Comparison of ENCODE assay signal across 28 cellular contexts in genomic region chr1:212453156-212453857, GRCh38. TPM values are rescaled to one million over a fixed set of nuclear protein-coding genes. Genes with fewer than 3 reads are reported as not detected.
A peak's percentile ranks its signal among the peaks of the same experiment; 100 is the strongest.
DNase-seq lines count a peak whose midpoint lies in the region; ATAC-seq and TF ChIP-seq lines count a peak whose summit lies in the region.
"Had no signal": no experiment of that assay in that cellular context is flagged by ENCODE, and none has a peak within 500 bp of the region (broad histone marks: within the 10 kb centered on the region; RNA-seq: fewer than 3 reads in every experiment).

No MANE protein-coding gene starts in this region.

- no peak overlapping the region for H2AFZ ChIP-seq in neural progenitor cell (replicated peaks)

- no peaks in the 10 kb centered on the region for H3K36me3 Mint-ChIP-seq in neural progenitor cell
- H3K36me3 Mint-ChIP-seq: stimulated activated memory B cell treated with anti-CD40 and anti-IgM and Interleukin-4, amounts not matched to agents 10 μg/mL and 1 μg/mL and 100 μg/mL, for 72 hours had no signal

- TF ChIP-seq CTCF in heart left ventricle (IDR thresholded peaks at IDR 0.05) (no peak), BE2C (IDR thresholded peaks at IDR 0.05; ENCODE audit: low read depth, low read length) (no peak), neural progenitor cell (IDR thresholded peaks at IDR 0.05) (no peak)

- H3K79me2 ChIP-seq in neural progenitor cell (ENCODE audit: low read depth): no peaks in the 10 kb centered on the region

- peaks cover 11% of the 10 kb centered on the region for H3K27me3 Mint-ChIP-seq in neural progenitor cell (ENCODE audit: insufficient read depth, low read depth)
- H3K27me3 Mint-ChIP-seq: activated CD8-positive, alpha-beta T cell treated with anti-CD3 and anti-CD28 coated beads for 36 hours; stimulated activated memory B cell treated with anti-CD40 and anti-IgM and Interleukin-4, amounts not matched to agents 10 μg/mL and 1 μg/mL and 100 μg/mL, for 72 hours had no signal

- peak in 2 of 4 donors; percentile 2 to 3 for ATAC-seq in heart left ventricle
- no peak for ATAC-seq in Right ventricle myocardium inferior
- ATAC-seq in left ventricle myocardium superior: peak; percentile 22
- peak; percentile 3 for ATAC-seq in sciatic nerve
- no peak for ATAC-seq in GM21515 (IDR thresholded peaks at IDR 0.05; ENCODE audit: unreplicated experiment)
- ATAC-seq: activated CD4-positive, CD25-positive, alpha-beta regulatory T cell treated with anti-CD3 and anti-CD28 coated beads, Interleukin-2, amount 50 U/mL, for 24 hours; activated CD8-positive, alpha-beta T cell treated with anti-CD3 and anti-CD28 coated beads for 36 hours; lower lobe of right lung; Panc1; stimulated activated memory B cell treated with anti-CD40 and anti-IgM and Interleukin-4, amounts not matched to agents 10 μg/mL and 1 μg/mL and 100 μg/mL, for 72 hours had no signal

- no peak overlapping the region for H3K4me2 ChIP-seq in neural progenitor cell

- H3K36me3 ChIP-seq in heart left ventricle: no peaks in the 10 kb centered on the region
- H3K36me3 ChIP-seq in BE2C: no peaks in the 10 kb centered on the region
- H3K36me3 ChIP-seq in neural progenitor cell: no peaks in the 10 kb centered on the region
- H3K36me3 ChIP-seq: brain microvascular endothelial cell, lower lobe of right lung, neutrophil, prostate gland had no signal

- no peak for TF ChIP-seq POLR2A in heart left ventricle (IDR thresholded peaks at IDR 0.05)

- no peaks in the 10 kb centered on the region for H4K20me1 ChIP-seq in neural progenitor cell (ENCODE audit: low read depth)

- H3K4me3 ChIP-seq in heart left ventricle (no peak overlapping the region), BE2C (ENCODE audit: low read depth, low read length) (no peak overlapping the region), neural progenitor cell (no peak overlapping the region)
- H3K4me3 ChIP-seq: lower lobe of right lung, prostate gland, testis had no signal

- WGBS in heart left ventricle, 4 donors: 56 to 62% (median 59%) methylated on average over 11 to 12 of the region's 12 CpGs

- H3K27ac ChIP-seq in heart left ventricle (peak overlapping the region in 9 of 12 donors; percentile 15 to 77 (median 58)), neural progenitor cell (no peak overlapping the region)
- H3K27ac ChIP-seq: brain microvascular endothelial cell, lower lobe of right lung, neutrophil, prostate gland, testis had no signal

- H3K4me1 ChIP-seq in heart left ventricle (peaks cover 0 to 56% (median 26%) of the 10 kb centered on the region in 12 donors), BE2C (peaks cover 19% of the 10 kb centered on the region), neural progenitor cell (peaks cover 12% of the 10 kb centered on the region)
- H3K4me1 ChIP-seq: prostate gland, testis had no signal

- H3K27ac Mint-ChIP-seq in neural progenitor cell: no peak overlapping the region
- H3K27ac Mint-ChIP-seq: activated CD8-positive, alpha-beta T cell treated with anti-CD3 and anti-CD28 coated beads for 36 hours; endodermal cell; stimulated activated memory B cell treated with anti-CD40 and anti-IgM and Interleukin-4, amounts not matched to agents 10 μg/mL and 1 μg/mL and 100 μg/mL, for 72 hours had no signal

- H3K9me3 Mint-ChIP-seq in neural progenitor cell: no peaks in the 10 kb centered on the region
- H3K9me3 Mint-ChIP-seq: activated CD8-positive, alpha-beta T cell treated with anti-CD3 and anti-CD28 coated beads for 36 hours; stimulated activated memory B cell treated with anti-CD40 and anti-IgM and Interleukin-4, amounts not matched to agents 10 μg/mL and 1 μg/mL and 100 μg/mL, for 72 hours had no signal

- no peak overlapping the region for H3K4me3 Mint-ChIP-seq in neural progenitor cell
- H3K4me3 Mint-ChIP-seq: activated CD8-positive, alpha-beta T cell treated with anti-CD3 and anti-CD28 coated beads for 36 hours; endodermal cell; stimulated activated memory B cell treated with anti-CD40 and anti-IgM and Interleukin-4, amounts not matched to agents 10 μg/mL and 1 μg/mL and 100 μg/mL, for 72 hours had no signal

- H3K9me3 ChIP-seq in heart left ventricle: peaks cover 0 to 7% (median 0%) of the 10 kb centered on the region in 12 donors
- no peaks in the 10 kb centered on the region for H3K9me3 ChIP-seq in BE2C
- no peaks in the 10 kb centered on the region for H3K9me3 ChIP-seq in neural progenitor cell (ENCODE audit: low read depth)
- H3K9me3 ChIP-seq: lower lobe of right lung, neutrophil, prostate gland, testis had no signal

- H3K27me3 ChIP-seq in heart left ventricle (no peaks in the 10 kb centered on the region), BE2C (no peaks in the 10 kb centered on the region), neural progenitor cell (no peaks in the 10 kb centered on the region)
- H3K27me3 ChIP-seq: brain microvascular endothelial cell, neutrophil, testis had no signal

- H3K4me1 Mint-ChIP-seq in neural progenitor cell: peaks cover 40% of the 10 kb centered on the region

- DNase-seq in heart left ventricle (peak in 1 of 5 donors; percentile 22), Right ventricle myocardium inferior (ENCODE audit: missing footprints) (no peak), left ventricle myocardium superior (no peak), sciatic nerve (ENCODE audit: low spot score) (no peak), NCI-H1694 (lab: John Stamatoyannopoulos, UW) (no peak), BE2C (no peak), neural progenitor cell (ENCODE audit: low spot score) (no peak)
- DNase-seq: activated CD8-positive, alpha-beta T cell treated with anti-CD3 and anti-CD28 coated beads for 36 hours; activated gamma-delta T cell; cortex of kidney; endodermal cell; GDM1; GOT3; Kasumi-1; lower lobe of right lung; NCI-H187; NCI-H2171 treated with DMSO at 0.1 percent for 48 hours; NCI-H524 treated with DMSO at 0.1 percent for 48 hours; small intestine; T-helper 1 cell had no signal

- peaks cover 8% of the 10 kb centered on the region for H3F3A ChIP-seq in neural progenitor cell (ENCODE audit: low read depth)

- no peak overlapping the region for H3K9ac ChIP-seq in neural progenitor cell

- intact Hi-C loops in heart left ventricle (cut with DNase I) (loop anchor here (5.0 to 10.0 kb wide), 13 partner anchors 76 to 779 kb away; partner anchors contain the start of genes PPP2R5A (in 4 of the 10), DTL (in 2 of the 10), INTS7 (in 2 of the 10) and NEK2 (in 1 of the 10)), Right ventricle myocardium inferior (cut with DNase I) (loop anchor here (5.0 to 10.0 kb wide), 2 partner anchors 166 to 419 kb away; partner anchors contain the start of genes DTL, INTS7 and PPP2R5A), left ventricle myocardium superior (cut with micrococcal nuclease) (loop anchor here (10.0 kb wide), 1 partner anchor 419 kb away; the partner anchor contains the start of genes DTL and INTS7), sciatic nerve (cut with DNase I) (loop anchor here (10.0 kb wide), 1 partner anchor 379 kb away; no protein-coding TSS in a partner anchor)

RNA-seq across cellular contexts. Expression of gene NENF, which starts 20.6 kb away (rescaled TPM):
- total RNA-seq in heart left ventricle (100 to 1,000 TPM in 7 of 9 donors, 10 to 100 TPM in 2; 84.2 to 174 (median 105) TPM), Right ventricle myocardium inferior (119 TPM), left ventricle myocardium superior (114 TPM), sciatic nerve (65.8 TPM), neural progenitor cell (ENCODE audit: low replicate concordance) (6.8 and 8.2 TPM in 2 replicates)
- polyA plus RNA-seq in heart left ventricle: 100 to 1,000 TPM in 1 of 2 donors, 10 to 100 TPM in 1; 69.8 to 170 TPM
- polyA plus RNA-seq in BE2C (2012; ENCODE audit: insufficient read depth, insufficient read length, low read depth): 73.7 TPM

RNA-seq across cellular contexts. Expression of gene PACC1, which starts 38.6 kb away (rescaled TPM):
- total RNA-seq in heart left ventricle (1 to 10 TPM; 2.1 to 7.9 (median 3.1) TPM), Right ventricle myocardium inferior (3.4 TPM), left ventricle myocardium superior (2.6 TPM), sciatic nerve (6.7 TPM), neural progenitor cell (ENCODE audit: low replicate concordance) (16.5 and 21.1 TPM in 2 replicates)
- 1 to 10 TPM; 1.8 to 6.2 TPM for polyA plus RNA-seq in heart left ventricle
- polyA plus RNA-seq in BE2C (2012; ENCODE audit: insufficient read depth, insufficient read length, low read depth): 33.4 TPM

Comparison
In these comparisons a context has a peak if more than half of its experiments do, and no peak if none do; other contexts are left out.
1. ATAC-seq: peak in left ventricle myocardium superior (single experiment) and sciatic nerve (single experiment); none in Right ventricle myocardium inferior (single experiment) and GM21515 (single experiment).